Comparison of ENCODE assay signal across 33 cellular contexts in genomic region chr5:1214163-1214935, GRCh38. TPM values are rescaled to one million over a fixed set of nuclear protein-coding genes. Genes with fewer than 3 reads are reported as not detected.
"Had no signal": no experiment of that assay in that cellular context is flagged by ENCODE, and none has a peak within 500 bp of the region (broad histone marks: within the 10 kb centered on the region; RNA-seq: fewer than 3 reads in every experiment).

No MANE protein-coding gene starts in this region.

- H3K27me3 ChIP-seq: colonic mucosa, pancreas, testis, upper lobe of left lung had no signal

- FAIRE-seq: pancreas had no signal

- H3K27me3 Mint-ChIP-seq: dendritic cell treated with granulocyte-macrophage colony-stimulating factor and Interleukin-4, amounts not matched to agents 40 ng/mL and 50 ng/mL, for 4 days had no signal

- H3K27ac ChIP-seq: colonic mucosa, epithelial cell of prostate, gastroesophageal sphincter, heart right ventricle, pancreas, sigmoid colon, testis, tibial artery, upper lobe of left lung had no signal

- H3K36me3 ChIP-seq: colonic mucosa, gastroesophageal sphincter, heart right ventricle, pancreas, sigmoid colon, tibial artery, upper lobe of left lung had no signal

- H3K4me1 Mint-ChIP-seq: endodermal cell; immature natural killer cell; nephron; stimulated activated memory B cell treated with anti-CD40 and anti-IgM and Interleukin-4, amounts not matched to agents 10 μg/mL and 1 μg/mL and 100 μg/mL, for 72 hours had no signal

- H3K27ac Mint-ChIP-seq: dendritic cell treated with granulocyte-macrophage colony-stimulating factor and Interleukin-4, amounts not matched to agents 40 ng/mL and 50 ng/mL, for 4 days; endodermal cell; immature natural killer cell; nephron; stimulated activated memory B cell treated with anti-CD40 and anti-IgM and Interleukin-4, amounts not matched to agents 10 μg/mL and 1 μg/mL and 100 μg/mL, for 72 hours had no signal

- H3K4me3 Mint-ChIP-seq: dendritic cell treated with granulocyte-macrophage colony-stimulating factor and Interleukin-4, amounts not matched to agents 40 ng/mL and 50 ng/mL, for 4 days; endodermal cell; immature natural killer cell; naive thymus-derived CD4-positive, alpha-beta T cell; nephron; stimulated activated memory B cell treated with anti-CD40 and anti-IgM and Interleukin-4, amounts not matched to agents 10 μg/mL and 1 μg/mL and 100 μg/mL, for 72 hours had no signal

- H3K9me3 ChIP-seq: colonic mucosa, gastroesophageal sphincter, pancreas, sigmoid colon, testis, tibial artery, upper lobe of left lung had no signal

- H3K9me3 Mint-ChIP-seq: dendritic cell treated with granulocyte-macrophage colony-stimulating factor and Interleukin-4, amounts not matched to agents 40 ng/mL and 50 ng/mL, for 4 days; immature natural killer cell; naive thymus-derived CD4-positive, alpha-beta T cell had no signal

- H3K36me3 Mint-ChIP-seq: immature natural killer cell; naive thymus-derived CD4-positive, alpha-beta T cell; stimulated activated memory B cell treated with anti-CD40 and anti-IgM and Interleukin-4, amounts not matched to agents 10 μg/mL and 1 μg/mL and 100 μg/mL, for 72 hours had no signal

- H3K4me1 ChIP-seq: colonic mucosa, gastroesophageal sphincter, heart right ventricle, pancreas, sigmoid colon, testis, tibial artery, upper lobe of left lung had no signal

- H3K4me3 ChIP-seq: colonic mucosa, gastroesophageal sphincter, heart right ventricle, pancreas, sigmoid colon, testis, tibial artery, upper lobe of left lung had no signal

- ATAC-seq: esophagus mucosa; gastroesophageal sphincter; heart right ventricle; naive thymus-derived CD4-positive, alpha-beta T cell; pancreas; stimulated activated memory B cell treated with anti-CD40 and anti-IgM and Interleukin-4, amounts not matched to agents 10 μg/mL and 1 μg/mL and 100 μg/mL, for 72 hours; stimulated activated naive CD8-positive, alpha-beta T cell treated with anti-CD3 and anti-CD28 coated beads, Interleukin-15, Interleukin-2, amounts not matched to agents 100 U/mL and 50 U/mL, for 24 hours had no signal

- DNase-seq: central memory CD4-positive, alpha-beta T cell; colonic mucosa; effector CD8-positive, alpha-beta T cell; endodermal cell; foreskin fibroblast; hippocampal formation; immature natural killer cell; islet precursor cell; mesenchymal stem cell; midbrain; naive thymus-derived CD4-positive, alpha-beta T cell; occipital lobe; sigmoid colon; stimulated activated CD4-positive, alpha-beta T cell treated with anti-CD3 and anti-CD28 coated beads, Interleukin-4, amount 100 ng/mL, for 4 hours; stimulated activated naive CD8-positive, alpha-beta T cell treated with anti-CD3 and anti-CD28 coated beads, Interleukin-15, Interleukin-2, amounts not matched to agents 100 U/mL and 50 U/mL, for 24 hours; substantia nigra; testis; tibial artery had no signal

RNA-seq across cellular contexts. Expression of gene SLC6A18, which starts 10.8 kb away (rescaled TPM):
- total RNA-seq: cerebellum; endodermal cell; esophagus mucosa; gastroesophageal sphincter; heart right ventricle; liver; lung microvascular endothelial cell; mucosa of gallbladder; naive thymus-derived CD4-positive, alpha-beta T cell; occipital lobe; pancreas; posterior vena cava; sigmoid colon; skeletal muscle tissue; upper lobe of left lung had no signal
- polyA plus RNA-seq: heart right ventricle; immature natural killer cell; liver; naive thymus-derived CD4-positive, alpha-beta T cell had no signal

RNA-seq across cellular contexts. Expression of gene SLC6A19, which starts 13.0 kb away (rescaled TPM):
- total RNA-seq: esophagus mucosa; gastroesophageal sphincter; lung microvascular endothelial cell; naive thymus-derived CD4-positive, alpha-beta T cell; occipital lobe; sigmoid colon had no signal
- polyA plus RNA-seq: heart right ventricle; immature natural killer cell; naive thymus-derived CD4-positive, alpha-beta T cell had no signal
